In the genomic region with DNA sequence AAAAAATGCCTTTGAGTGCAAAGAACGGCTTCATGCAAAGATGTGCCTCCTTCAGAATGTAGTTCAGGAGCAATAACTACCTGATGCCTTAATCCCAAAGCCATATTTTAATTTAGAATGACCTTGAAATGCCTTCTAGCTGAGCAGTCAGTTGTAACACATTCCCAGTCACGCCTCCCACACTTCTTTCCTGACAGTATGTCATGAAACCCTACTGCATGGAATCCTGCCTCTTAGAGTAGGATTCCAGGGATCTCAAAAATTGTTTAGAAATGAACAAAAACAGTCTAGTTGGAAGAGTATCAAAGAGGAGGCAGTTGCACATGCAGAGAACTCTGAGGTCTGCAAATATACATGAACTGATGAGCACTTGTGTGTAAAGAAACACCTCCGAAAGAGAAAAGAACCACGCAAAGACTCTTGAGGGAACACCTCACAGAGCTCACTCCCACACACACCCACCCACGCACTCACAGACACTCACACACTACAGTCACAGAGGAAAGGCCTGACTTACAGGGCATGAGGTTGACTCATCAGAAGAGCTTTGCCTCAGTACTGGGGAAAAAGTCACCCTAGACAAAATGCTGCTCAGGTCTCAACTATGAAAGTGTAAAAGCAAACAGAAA, we compare ENCODE assay signal across 9 cellular contexts.
A peak's percentile ranks its signal among the peaks of the same experiment; 100 is the strongest.
DNase-seq lines count a peak whose midpoint lies in the region; ATAC-seq, FAIRE-seq and TF ChIP-seq lines count a peak whose summit lies in the region.
"Had no signal": no experiment of that assay in that cellular context is flagged by ENCODE, and none has a peak within 500 bp of the region (broad histone marks: within the 10 kb centered on the region; RNA-seq: fewer than 3 reads in every experiment).

No MANE protein-coding gene starts in this region.

- no peaks in the 10 kb centered on the region for H3K36me3 ChIP-seq in tibial nerve
- H3K36me3 ChIP-seq in HepG2 (replicated peaks in 1 of 2; ENCODE audit: control insufficient read depth in 1 of 2, insufficient read depth in 2 of 2, low read length in 2 of 2) = no peaks in the 10 kb centered on the region

- no peaks in the 10 kb centered on the region for H4K20me1 ChIP-seq in HepG2 (ENCODE audit: insufficient read depth, low read length)

- H3K9me3 ChIP-seq in tibial nerve (no peaks in the 10 kb centered on the region), HepG2 (ENCODE audit: low read length) (no peaks in the 10 kb centered on the region)

- WGBS in tibial nerve, 2 donors = 73% methylated on average over 5 of the region's 5 CpGs
- WGBS in HepG2 (ENCODE audit: low lambda C conversion rate) = 2% methylated on average over 5 of the region's 5 CpGs

- TF ChIP-seq CTCF in GM20000 (IDR thresholded peaks at IDR 0.05; ENCODE audit: extremely low read depth, missing control alignments) (no peak), tibial nerve (IDR thresholded peaks at IDR 0.05) (no peak), HepG2 (CRISPR knock-in tag; IDR thresholded peaks at IDR 0.05) (no peak)

- no peak overlapping the region for H3K9ac ChIP-seq in HepG2 (ENCODE audit: insufficient read depth, low read depth, low read length)

- TF ChIP-seq EP300 in tibial nerve (IDR thresholded peaks at IDR 0.05) (no peak), HepG2 (IDR thresholded peaks at IDR 0.05; ENCODE audit: low read depth in 2 of 2, low read length in 2 of 2) (no peak), HepG2 (CRISPR knock-in tag; IDR thresholded peaks at IDR 0.05; ENCODE audit: borderline replicate concordance) (no peak)

- no peak overlapping the region for H3K27ac ChIP-seq in tibial nerve
- H3K27ac ChIP-seq in HepG2 (ENCODE audit: extremely low read length, insufficient read depth, low read length) = no peak overlapping the region
- H3K27ac ChIP-seq: SK-N-MC had no signal

- no peak overlapping the region for H2AFZ ChIP-seq in HepG2 (ENCODE audit: low read length)

- BruUV-seq in HepG2 (replicated peaks; lab: Mats Ljungman, UMichigan) = no TSS peak

- ATAC-seq in GM21737 (IDR thresholded peaks at IDR 0.05; ENCODE audit: unreplicated experiment) (no peak), HepG2 (no peak)

- DNase-seq in GM20000 (ENCODE audit: low spot score) (peak; percentile 29), fibroblast of peridontal ligament (ENCODE audit: extremely low read depth) (peak; percentile 43), germinal center (ENCODE audit: low spot score) (no peak), tibial nerve (ENCODE audit: low spot score in 2 of 2) (no peak), HepG2 (ENCODE audit: low spot score) (no peak)
- DNase-seq in activated CD4-positive, alpha-beta T cell treated with anti-CD3 and anti-CD28 coated beads, Interleukin-2, amount 50 U/mL, for 4 hours = peak; percentile 67 to 80
- peak; percentile 42 for DNase-seq in stimulated activated CD8-positive, alpha-beta memory T cell treated with anti-CD3 and anti-CD28 coated beads, Interleukin-12 subunit alpha, Interleukin-12 subunit beta, amount 100 ng/mL, for 1 hour (ENCODE audit: low read depth)

- TF ChIP-seq POLR2A in tibial nerve (IDR thresholded peaks at IDR 0.05) (no peak), HepG2 (IDR thresholded peaks at IDR 0.05; ENCODE audit: insufficient read depth in 1 of 2, low read depth in 2 of 2, low read length in 2 of 2) (no peak)

- CTCF ChIA-PET in HepG2 (lab: Yijun Ruan, JAX; ENCODE audit: low intra/inter-chr PET ratio, low total read pairs) = no interaction called here

- intact Hi-C loops in HepG2 (cut with micrococcal nuclease; ENCODE audit: unreplicated experiment) = no loop called here

- H3K4me3 ChIP-seq in tibial nerve (no peak overlapping the region), HepG2 (replicated peaks in 1 of 3; ENCODE audit: insufficient read depth in 1 of 3, low read depth in 2 of 3, low read length in 3 of 3) (no peak overlapping the region)
- H3K4me3 ChIP-seq: SK-N-MC had no signal

- H3K27me3 ChIP-seq in tibial nerve (peaks cover 0 to 4% of the 10 kb centered on the region in 2 donors), HepG2 (ENCODE audit: control insufficient read depth in 1 of 2, insufficient read depth in 2 of 2, low read length in 2 of 2) (peaks cover 0 to 18% of the 10 kb centered on the region in 2 experiments; a peak in 1 of 5 replicates)

- in situ Hi-C loops in HepG2 (cut with HindIII; ENCODE audit: extremely low pct_ligation_motif_present, low pct_unique_long_range_greater_than_20kb) = no loop called here

- POLR2A ChIA-PET in HepG2 (lab: Yijun Ruan, JAX) = no interaction called here

- no peak overlapping the region for H3K4me2 ChIP-seq in HepG2 (ENCODE audit: low read depth, low read length)

- H3K4me1 ChIP-seq in tibial nerve (no peaks in the 10 kb centered on the region), HepG2 (ENCODE audit: insufficient read depth, low read length) (no peaks in the 10 kb centered on the region)

- FAIRE-seq in HepG2 (lab: Jason Lieb, UNC) = no peak

- TF ChIP-seq RAD21 in HepG2 (CRISPR knock-in tag; IDR thresholded peaks at IDR 0.05) = no peak

- H3K79me2 ChIP-seq in HepG2 (ENCODE audit: insufficient read depth, low read length) = no peaks in the 10 kb centered on the region

TF ChIP-seq in HepG2, 621 proteins besides CTCF, POLR2A, EP300 and RAD21 (continues in another document):
- TF ChIP-seq ZSCAN20 (CRISPR knock-in tag; IDR thresholded peaks at IDR 0.05; ENCODE audit: borderline replicate concordance) (no peak), ZNF660 (CRISPR knock-in tag; IDR thresholded peaks at IDR 0.05; ENCODE audit: borderline replicate concordance, low read depth) (no peak)
- TF ChIP-seq, protein P1, sequence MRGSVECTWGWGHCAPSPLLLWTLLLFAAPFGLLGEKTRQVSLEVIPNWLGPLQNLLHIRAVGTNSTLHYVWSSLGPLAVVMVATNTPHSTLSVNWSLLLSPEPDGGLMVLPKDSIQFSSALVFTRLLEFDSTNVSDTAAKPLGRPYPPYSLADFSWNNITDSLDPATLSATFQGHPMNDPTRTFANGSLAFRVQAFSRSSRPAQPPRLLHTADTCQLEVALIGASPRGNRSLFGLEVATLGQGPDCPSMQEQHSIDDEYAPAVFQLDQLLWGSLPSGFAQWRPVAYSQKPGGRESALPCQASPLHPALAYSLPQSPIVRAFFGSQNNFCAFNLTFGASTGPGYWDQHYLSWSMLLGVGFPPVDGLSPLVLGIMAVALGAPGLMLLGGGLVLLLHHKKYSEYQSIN (CRISPR knock-in tag; IDR thresholded peaks at IDR 0.05; ENCODE audit: borderline replicate concordance) = no peak
- TF ChIP-seq, protein P2, sequence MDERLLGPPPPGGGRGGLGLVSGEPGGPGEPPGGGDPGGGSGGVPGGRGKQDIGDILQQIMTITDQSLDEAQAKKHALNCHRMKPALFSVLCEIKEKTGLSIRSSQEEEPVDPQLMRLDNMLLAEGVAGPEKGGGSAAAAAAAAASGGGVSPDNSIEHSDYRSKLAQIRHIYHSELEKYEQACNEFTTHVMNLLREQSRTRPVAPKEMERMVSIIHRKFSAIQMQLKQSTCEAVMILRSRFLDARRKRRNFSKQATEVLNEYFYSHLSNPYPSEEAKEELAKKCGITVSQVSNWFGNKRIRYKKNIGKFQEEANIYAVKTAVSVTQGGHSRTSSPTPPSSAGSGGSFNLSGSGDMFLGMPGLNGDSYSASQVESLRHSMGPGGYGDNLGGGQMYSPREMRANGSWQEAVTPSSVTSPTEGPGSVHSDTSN (CRISPR knock-in tag; IDR thresholded peaks at IDR 0.05) = no peak

Comparison
In these comparisons a context has a peak if more than half of its experiments do, and no peak if none do; other contexts are left out.
1. DNase-seq: peak in GM20000 (single experiment), activated CD4-positive, alpha-beta T cell treated with anti-CD3 and anti-CD28 coated beads, Interleukin-2, amount 50 U/mL, for 4 hours (2 of 2), fibroblast of peridontal ligament (single experiment) and stimulated activated CD8-positive, alpha-beta memory T cell treated with anti-CD3 and anti-CD28 coated beads, Interleukin-12 subunit alpha, Interleukin-12 subunit beta, amount 100 ng/mL, for 1 hour (single experiment); none in germinal center (single experiment), tibial nerve (0 of 2) and HepG2 (single experiment).